ENCODE assay signal across 10 cellular contexts in the genomic region with DNA sequence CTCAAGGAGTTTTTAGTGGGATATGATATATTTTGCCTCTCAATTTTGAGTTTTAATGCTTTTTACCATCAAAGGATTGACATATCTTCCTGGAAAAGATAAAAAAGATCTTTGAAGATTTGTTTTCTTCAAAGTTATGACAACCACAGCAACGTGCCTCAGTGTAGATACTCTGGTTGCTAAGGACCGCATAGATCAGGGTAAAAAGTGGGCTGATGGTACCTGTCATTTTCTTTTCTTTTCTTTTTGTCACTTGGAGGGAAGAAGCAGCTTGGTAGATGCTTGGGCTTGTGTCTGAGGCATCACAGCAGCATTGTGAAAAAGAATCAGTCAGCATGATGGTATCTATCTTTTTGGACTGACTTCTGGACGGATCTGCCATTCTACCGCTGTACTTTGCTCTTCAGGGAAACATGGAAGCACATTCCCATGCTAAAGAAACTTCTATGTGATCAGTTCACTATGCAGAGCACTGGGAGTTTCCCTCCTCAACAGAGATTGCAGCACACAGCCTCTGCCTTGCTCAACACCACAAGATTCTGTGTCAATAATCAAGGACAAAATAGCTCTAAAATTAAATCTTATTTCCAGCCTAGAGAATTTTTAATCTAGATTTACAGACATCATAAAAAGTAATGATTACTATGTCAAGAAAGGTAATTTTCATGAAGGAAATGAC. TPM values are rescaled to one million over a fixed set of nuclear protein-coding genes. Genes with fewer than 3 reads are reported as not detected.
DNase-seq lines count a peak whose midpoint lies in the region; ATAC-seq, FAIRE-seq and TF ChIP-seq lines count a peak whose summit lies in the region.
"Had no signal": no experiment of that assay in that cellular context is flagged by ENCODE, and none has a peak within 500 bp of the region (broad histone marks: within the 10 kb centered on the region; RNA-seq: fewer than 3 reads in every experiment).

No MANE protein-coding gene starts in this region.

- intact Hi-C loops in vagina (cut with DNase I), result no loop called here

- no peak overlapping the region for H3K27ac Mint-ChIP-seq in activated naive CD8-positive, alpha-beta T cell
- H3K27ac Mint-ChIP-seq in activated naive CD8-positive, alpha-beta T cell treated with anti-CD3 and anti-CD28 coated beads for 36 hours, result no peak overlapping the region

- peaks cover 18% of the 10 kb centered on the region for H3K4me1 ChIP-seq in vagina

- H3K4me3 ChIP-seq in vagina, result no peak overlapping the region

- H3K27me3 ChIP-seq in vagina, result no peaks in the 10 kb centered on the region
- H3K27me3 ChIP-seq: foreskin keratinocyte had no signal

- H3K36me3 Mint-ChIP-seq in activated naive CD8-positive, alpha-beta T cell, result peaks cover 4% of the 10 kb centered on the region
- H3K36me3 Mint-ChIP-seq in activated naive CD8-positive, alpha-beta T cell treated with anti-CD3 and anti-CD28 coated beads for 36 hours, result peaks cover 1% of the 10 kb centered on the region
- H3K36me3 Mint-ChIP-seq: CD8-positive, alpha-beta memory T cell had no signal

- FAIRE-seq in H54 (lab: Jason Lieb, UNC), result no peak

- TF ChIP-seq POLR2A in vagina (IDR thresholded peaks at IDR 0.05) (no peak), H54 (IDR thresholded peaks at IDR 0.05; ENCODE audit: low read depth, low read length) (no peak)

- peak overlapping the region; percentile 40 for H3K4me3 Mint-ChIP-seq in activated naive CD8-positive, alpha-beta T cell
- H3K4me3 Mint-ChIP-seq in activated naive CD8-positive, alpha-beta T cell treated with anti-CD3 and anti-CD28 coated beads for 36 hours, result no peak overlapping the region
- H3K4me3 Mint-ChIP-seq: CD8-positive, alpha-beta memory T cell had no signal

- ATAC-seq in left lobe of liver, result peak; percentile 65

- peak overlapping the region; percentile 52 for H3K27ac ChIP-seq in vagina
- H3K27ac ChIP-seq: foreskin keratinocyte had no signal

- DNase-seq in activated naive CD8-positive, alpha-beta T cell treated with anti-CD3 and anti-CD28 coated beads for 36 hours, result no peak
- DNase-seq in amniotic stem cell (lab: John Stamatoyannopoulos, UW) (peak; percentile 3), left lobe of liver (ENCODE audit: low spot score) (peak; percentile 62), vagina (ENCODE audit: extremely low spot score in 2 of 2) (no peak), H54 (ENCODE audit: insufficient read length, low spot score) (no peak), cerebellum (ENCODE audit: low spot score) (no peak), DMS 273 (lab: John Stamatoyannopoulos, UW; ENCODE audit: unreplicated experiment) (no peak)

- no peaks in the 10 kb centered on the region for H3K9me3 Mint-ChIP-seq in activated naive CD8-positive, alpha-beta T cell (ENCODE audit: low read depth)
- peaks cover 1% of the 10 kb centered on the region for H3K9me3 Mint-ChIP-seq in activated naive CD8-positive, alpha-beta T cell treated with anti-CD3 and anti-CD28 coated beads for 36 hours
- H3K9me3 Mint-ChIP-seq: CD8-positive, alpha-beta memory T cell had no signal

- H3K36me3 ChIP-seq in vagina, result no peaks in the 10 kb centered on the region

- no peaks in the 10 kb centered on the region for H3K27me3 Mint-ChIP-seq in activated naive CD8-positive, alpha-beta T cell
- H3K27me3 Mint-ChIP-seq in activated naive CD8-positive, alpha-beta T cell treated with anti-CD3 and anti-CD28 coated beads for 36 hours, result no peaks in the 10 kb centered on the region

- peaks cover 39% of the 10 kb centered on the region for H3K4me1 Mint-ChIP-seq in activated naive CD8-positive, alpha-beta T cell (ENCODE audit: low read depth)
- peaks cover 31% of the 10 kb centered on the region for H3K4me1 Mint-ChIP-seq in activated naive CD8-positive, alpha-beta T cell treated with anti-CD3 and anti-CD28 coated beads for 36 hours

- no peaks in the 10 kb centered on the region for H3K9me3 ChIP-seq in vagina

- no peak for TF ChIP-seq CTCF in vagina (IDR thresholded peaks at IDR 0.05)

RNA-seq across cellular contexts. Expression of gene SGK1, which starts 54.8 kb away (rescaled TPM):
- total RNA-seq in activated naive CD8-positive, alpha-beta T cell treated with anti-CD3 and anti-CD28 coated beads for 36 hours, result 100 to 1,000 TPM; 129 to 141 TPM
- 23.1 TPM for total RNA-seq in left lobe of liver
- total RNA-seq in vagina, result 608 TPM
- 55.3 TPM for total RNA-seq in cerebellum

Comparison
In these comparisons a context has a peak if more than half of its experiments do, and no peak if none do; other contexts are left out.
1. DNase-seq: peak in amniotic stem cell (single experiment) and left lobe of liver (single experiment); none in activated naive CD8-positive, alpha-beta T cell treated with anti-CD3 and anti-CD28 coated beads for 36 hours (single experiment), vagina (0 of 2), H54 (single experiment), cerebellum (single experiment) and DMS 273 (single experiment).